In the genomic region with DNA sequence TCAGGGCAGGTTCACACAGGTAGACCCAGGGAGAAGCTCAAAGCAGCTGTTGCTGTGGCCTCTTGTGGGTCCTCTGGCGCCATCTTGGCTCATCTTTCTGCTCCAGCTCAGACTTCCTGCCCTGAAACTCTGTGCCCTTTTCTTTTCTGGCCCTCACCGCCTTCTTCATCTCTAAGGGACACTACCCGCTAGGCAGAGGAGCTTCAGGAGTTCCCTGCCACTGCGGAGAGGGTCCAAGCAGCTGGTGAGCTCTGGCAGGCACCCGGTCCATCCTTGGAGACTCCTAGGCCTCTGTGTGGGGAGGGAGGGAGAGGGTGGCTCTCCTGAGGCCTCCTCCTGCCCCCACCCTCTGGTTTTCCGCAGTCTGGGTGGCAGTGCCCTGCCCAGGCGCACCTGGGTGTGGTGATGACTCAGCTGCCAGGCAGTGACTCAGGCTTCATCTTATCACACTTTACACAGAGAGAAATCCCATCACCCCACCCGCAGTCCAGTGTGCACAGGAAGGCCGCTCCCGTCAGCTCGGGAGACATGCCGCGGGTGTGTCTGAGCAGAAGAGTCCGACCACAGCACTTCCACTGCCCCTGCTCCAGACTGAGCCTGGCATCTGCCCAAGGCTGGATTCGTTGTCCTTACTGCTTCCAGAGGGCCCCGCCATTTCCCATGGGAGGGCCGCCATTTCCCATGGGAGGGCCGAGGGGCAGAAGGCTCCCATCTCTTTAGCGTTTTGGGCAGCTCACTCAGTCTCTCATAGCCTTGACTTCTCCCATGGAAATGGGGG, we compare ENCODE assay signal across 1 cellular context.
A peak's percentile ranks its signal among the peaks of the same experiment; 100 is the strongest.
TF ChIP-seq lines count a peak whose summit lies in the region.

No MANE protein-coding gene starts in this region.

TF ChIP-seq in K562, 482 proteins besides CTCF, POLR2A, EP300 and RAD21 (continued from another document and continues in another):
- TF ChIP-seq ZBTB40 (IDR thresholded peaks at IDR 0.05) (peak; percentile 76), ZBTB40 (CRISPR knock-in tag; IDR thresholded peaks at IDR 0.05) (no peak), ERF (CRISPR knock-in tag; IDR thresholded peaks at IDR 0.05) (0 out of 2 replicates have a peak, but pooled peaks have one; percentile 38), ZNF175 (CRISPR knock-in tag; IDR thresholded peaks at IDR 0.05; ENCODE audit: low read depth) (peak; percentile 88), DPF2 (IDR thresholded peaks at IDR 0.05) (peak; percentile 96), MYNN (IDR thresholded peaks at IDR 0.05) (peak; percentile 99), MYNN (CRISPR knock-in tag; IDR thresholded peaks at IDR 0.05) (no peak), ZBTB17 (CRISPR knock-in tag; IDR thresholded peaks at IDR 0.05) (peak; percentile 77; the same call in 1 of the 2 replicates), U2AF2 (optimal IDR thresholded peaks at IDR 0.05; ENCODE audit: low read depth, low read length) (no peak), SMARCC2 (IDR thresholded peaks at IDR 0.05; ENCODE audit: low read depth) (peak; percentile 88), POLR2AphosphoS5 (IDR thresholded peaks at IDR 0.05; ENCODE audit: control insufficient read depth, insufficient read depth, low read depth, low read length) (peak; percentile 51), SMAD2 (IDR thresholded peaks at IDR 0.05; ENCODE audit: low read depth, low read length) (no peak), RUNX1 (IDR thresholded peaks at IDR 0.05; ENCODE audit: low read depth) (no peak), FOXA3 (CRISPR knock-in tag; conservative IDR thresholded peaks at IDR 0.05 in 1 of 2, IDR thresholded peaks at IDR 0.05 in 1 of 2) (peak; percentile 58 to 77; a peak in 3 of 4 replicates), JUND (IDR thresholded peaks at IDR 0.05; ENCODE audit: borderline replicate concordance, low read depth, low read length) (peak; percentile 98), JUND (tag; IDR thresholded peaks at IDR 0.05; ENCODE audit: borderline replicate concordance, low read depth, low read length) (peak; percentile 98), NCOA1 (IDR thresholded peaks at IDR 0.05; ENCODE audit: low read depth) (peak; percentile 56; the same call in 1 of the 2 replicates), ZNF436 (CRISPR knock-in tag; IDR thresholded peaks at IDR 0.05) (no peak), HES1 (IDR thresholded peaks at IDR 0.05; ENCODE audit: low read depth) (no peak), ZNF12 (CRISPR knock-in tag; IDR thresholded peaks at IDR 0.05) (no peak), MCM3 (IDR thresholded peaks at IDR 0.05) (no peak), JUN (IDR thresholded peaks at IDR 0.05; ENCODE audit: borderline replicate concordance, low read depth, low read length) (peak; percentile 98), JUN (CRISPR knock-in tag; IDR thresholded peaks at IDR 0.05; ENCODE audit: borderline replicate concordance) (no peak), MYBL2 (IDR thresholded peaks at IDR 0.05; ENCODE audit: low read depth) (no peak), MYBL2 (CRISPR knock-in tag; IDR thresholded peaks at IDR 0.05; ENCODE audit: borderline replicate concordance) (no peak), SMARCE1 (IDR thresholded peaks at IDR 0.05) (peak; percentile 98), ZNF583 (CRISPR knock-in tag; IDR thresholded peaks at IDR 0.05) (peak; percentile 73; the same call in 1 of the 2 replicates), SP1 (CRISPR knock-in tag; IDR thresholded peaks at IDR 0.05) (0 out of 2 replicates have a peak, but pooled peaks have one; percentile 41), RBFOX2 (IDR thresholded peaks at IDR 0.05; ENCODE audit: low read depth, low read length) (peak; percentile 78), NEUROD1 (IDR thresholded peaks at IDR 0.05; ENCODE audit: borderline replicate concordance, low read depth, low read length, partially characterized antibody) (peak; percentile 84), NFIX (CRISPR knock-in tag; IDR thresholded peaks at IDR 0.05; ENCODE audit: low read depth) (no peak), SAFB (IDR thresholded peaks at IDR 0.05; ENCODE audit: borderline replicate concordance, low read depth, low read length) (no peak), CBX3 (IDR thresholded peaks at IDR 0.05; ENCODE audit: borderline replicate concordance in 1 of 2, low read length in 2 of 2) (peak in 1 of 2 experiments; percentile 66; a peak in 1 of 3 replicates), MAFF (IDR thresholded peaks at IDR 0.05; ENCODE audit: low read length) (peak; percentile 76), CBFA2T3 (IDR thresholded peaks at IDR 0.05) (peak; percentile 89), ZNF57 (CRISPR knock-in tag; IDR thresholded peaks at IDR 0.05) (0 out of 2 replicates have a peak, but pooled peaks have one; percentile 4), FOSL1 (tag; conservative IDR thresholded peaks at IDR 0.05) (peak; percentile 99), ZNF507 (tag; conservative IDR thresholded peaks at IDR 0.05) (no peak), SNIP1 (IDR thresholded peaks at IDR 0.05; ENCODE audit: low read depth) (no peak), POLR2G (IDR thresholded peaks at IDR 0.05; ENCODE audit: low read depth, low read length) (peak; percentile 76), ZNF217 (CRISPR knock-in tag; IDR thresholded peaks at IDR 0.05) (no peak), ZEB2 (IDR thresholded peaks at IDR 0.05) (peak; percentile 83; the same call in 1 of the 2 replicates), RNF2 (IDR thresholded peaks at IDR 0.05) (peak; percentile 66; the same call in 1 of the 2 replicates), CAMTA2 (CRISPR knock-in tag; conservative IDR thresholded peaks at IDR 0.05) (no peak)
- TF ChIP-seq, protein P1, sequence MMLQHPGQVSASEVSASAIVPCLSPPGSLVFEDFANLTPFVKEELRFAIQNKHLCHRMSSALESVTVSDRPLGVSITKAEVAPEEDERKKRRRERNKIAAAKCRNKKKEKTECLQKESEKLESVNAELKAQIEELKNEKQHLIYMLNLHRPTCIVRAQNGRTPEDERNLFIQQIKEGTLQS (IDR thresholded peaks at IDR 0.05): peak; percentile 97
- TF ChIP-seq, protein P1 (CRISPR knock-in tag; conservative IDR thresholded peaks at IDR 0.05): peak; percentile 48; the same call in 1 of the 2 replicates
- TF ChIP-seq, protein P2, sequence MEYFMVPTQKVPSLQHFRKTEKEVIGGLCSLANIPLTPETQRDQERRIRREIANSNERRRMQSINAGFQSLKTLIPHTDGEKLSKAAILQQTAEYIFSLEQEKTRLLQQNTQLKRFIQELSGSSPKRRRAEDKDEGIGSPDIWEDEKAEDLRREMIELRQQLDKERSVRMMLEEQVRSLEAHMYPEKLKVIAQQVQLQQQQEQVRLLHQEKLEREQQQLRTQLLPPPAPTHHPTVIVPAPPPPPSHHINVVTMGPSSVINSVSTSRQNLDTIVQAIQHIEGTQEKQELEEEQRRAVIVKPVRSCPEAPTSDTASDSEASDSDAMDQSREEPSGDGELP (CRISPR knock-in tag; IDR thresholded peaks at IDR 0.05; ENCODE audit: borderline replicate concordance): peak; percentile 77; the same call in 1 of the 2 replicates
- TF ChIP-seq, protein P3, sequence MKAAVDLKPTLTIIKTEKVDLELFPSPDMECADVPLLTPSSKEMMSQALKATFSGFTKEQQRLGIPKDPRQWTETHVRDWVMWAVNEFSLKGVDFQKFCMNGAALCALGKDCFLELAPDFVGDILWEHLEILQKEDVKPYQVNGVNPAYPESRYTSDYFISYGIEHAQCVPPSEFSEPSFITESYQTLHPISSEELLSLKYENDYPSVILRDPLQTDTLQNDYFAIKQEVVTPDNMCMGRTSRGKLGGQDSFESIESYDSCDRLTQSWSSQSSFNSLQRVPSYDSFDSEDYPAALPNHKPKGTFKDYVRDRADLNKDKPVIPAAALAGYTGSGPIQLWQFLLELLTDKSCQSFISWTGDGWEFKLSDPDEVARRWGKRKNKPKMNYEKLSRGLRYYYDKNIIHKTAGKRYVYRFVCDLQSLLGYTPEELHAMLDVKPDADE (conservative IDR thresholded peaks at IDR 0.05; ENCODE audit: control insufficient read depth, low read depth, low read length): peak; percentile 77; the same call in 1 of the 2 replicates
- TF ChIP-seq, protein P4, sequence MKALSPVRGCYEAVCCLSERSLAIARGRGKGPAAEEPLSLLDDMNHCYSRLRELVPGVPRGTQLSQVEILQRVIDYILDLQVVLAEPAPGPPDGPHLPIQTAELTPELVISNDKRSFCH (CRISPR knock-in tag; IDR thresholded peaks at IDR 0.05): no peak
- TF ChIP-seq, protein P4 (tag; IDR thresholded peaks at IDR 0.05): peak; percentile 69
- TF ChIP-seq, protein P5, sequence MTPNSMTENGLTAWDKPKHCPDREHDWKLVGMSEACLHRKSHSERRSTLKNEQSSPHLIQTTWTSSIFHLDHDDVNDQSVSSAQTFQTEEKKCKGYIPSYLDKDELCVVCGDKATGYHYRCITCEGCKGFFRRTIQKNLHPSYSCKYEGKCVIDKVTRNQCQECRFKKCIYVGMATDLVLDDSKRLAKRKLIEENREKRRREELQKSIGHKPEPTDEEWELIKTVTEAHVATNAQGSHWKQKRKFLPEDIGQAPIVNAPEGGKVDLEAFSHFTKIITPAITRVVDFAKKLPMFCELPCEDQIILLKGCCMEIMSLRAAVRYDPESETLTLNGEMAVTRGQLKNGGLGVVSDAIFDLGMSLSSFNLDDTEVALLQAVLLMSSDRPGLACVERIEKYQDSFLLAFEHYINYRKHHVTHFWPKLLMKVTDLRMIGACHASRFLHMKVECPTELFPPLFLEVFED (CRISPR knock-in tag; conservative IDR thresholded peaks at IDR 0.05): 0 out of 2 replicates have a peak, but pooled peaks have one; percentile 53
- TF ChIP-seq, protein P6, sequence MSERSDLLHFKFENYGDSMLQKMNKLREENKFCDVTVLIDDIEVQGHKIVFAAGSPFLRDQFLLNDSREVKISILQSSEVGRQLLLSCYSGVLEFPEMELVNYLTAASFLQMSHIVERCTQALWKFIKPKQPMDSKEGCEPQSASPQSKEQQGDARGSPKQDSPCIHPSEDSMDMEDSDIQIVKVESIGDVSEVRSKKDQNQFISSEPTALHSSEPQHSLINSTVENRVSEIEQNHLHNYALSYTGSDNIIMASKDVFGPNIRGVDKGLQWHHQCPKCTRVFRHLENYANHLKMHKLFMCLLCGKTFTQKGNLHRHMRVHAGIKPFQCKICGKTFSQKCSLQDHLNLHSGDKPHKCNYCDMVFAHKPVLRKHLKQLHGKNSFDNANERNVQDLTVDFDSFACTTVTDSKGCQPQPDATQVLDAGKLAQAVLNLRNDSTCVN (CRISPR knock-in tag; IDR thresholded peaks at IDR 0.05): 0 out of 2 replicates have a peak, but pooled peaks have one; percentile 4
